24 cellular contexts compared by ENCODE assay signal in genomic region chr18:66742832-66743231, GRCh38.
"Had no signal": no experiment of that assay in that cellular context is flagged by ENCODE, and none has a peak within 500 bp of the region (broad histone marks: within the 10 kb centered on the region; RNA-seq: fewer than 3 reads in every experiment).

No MANE protein-coding gene starts in this region.

- DNase-seq: heart right ventricle; islet precursor cell; lower lobe of right lung; mammary epithelial cell; mesenchymal stem cell; naive thymus-derived CD4-positive, alpha-beta T cell; ovary; stimulated activated CD4-positive, alpha-beta T cell treated with anti-CD3 and anti-CD28 coated beads, Interleukin-12 subunit alpha, Interleukin-12 subunit beta, amount 100 ng/mL, for 4 hours; stimulated activated CD4-positive, alpha-beta T cell treated with anti-CD3 and anti-CD28 coated beads, Interleukin-15, amount 100 ng/mL, for 24 hours; stimulated activated CD4-positive, alpha-beta T cell treated with anti-CD3 and anti-CD28 coated beads, Interleukin-2, amount 100 ng/mL, for 24 hours; stimulated activated CD4-positive, alpha-beta T cell treated with anti-CD3 and anti-CD28 coated beads, Interleukin-4, amount 100 ng/mL, for 1 hour; stimulated activated naive B cell treated with anti-CD40 and anti-IgM and Interleukin-4, amounts not matched to agents 10 μg/mL and 1 μg/mL and 100 μg/mL, for 72 hours; stimulated activated naive CD8-positive, alpha-beta T cell treated with anti-CD3 and anti-CD28 coated beads, Interleukin-15, Interleukin-2, amounts not matched to agents 100 U/mL and 50 U/mL, for 24 hours; stomach; testis; thyroid gland; upper lobe of right lung had no signal

- H3K4me2 ChIP-seq: hepatocyte had no signal

- H3K36me3 ChIP-seq: heart right ventricle, lower lobe of right lung, ovary, right atrium auricular region, stomach, thyroid gland, upper lobe of right lung had no signal

- H2AFZ ChIP-seq: hepatocyte had no signal

- H3K27me3 ChIP-seq: heart right ventricle, hepatocyte, ovary, right atrium auricular region, stomach, testis, thyroid gland, upper lobe of right lung had no signal

- ATAC-seq: heart right ventricle; lower lobe of right lung; naive thymus-derived CD4-positive, alpha-beta T cell; natural killer cell treated with Interleukin-12 subunit alpha and Interleukin-12 subunit beta and Interleukin-15 and Interleukin-18, amount 100 ng/mL, for 72 hours; sciatic nerve; stimulated activated naive B cell treated with anti-CD40 and anti-IgM and Interleukin-4, amounts not matched to agents 10 μg/mL and 1 μg/mL and 100 μg/mL, for 72 hours; stimulated activated naive CD8-positive, alpha-beta T cell treated with anti-CD3 and anti-CD28 coated beads, Interleukin-15, Interleukin-2, amounts not matched to agents 100 U/mL and 50 U/mL, for 24 hours; upper lobe of right lung had no signal

- H3K27me3 Mint-ChIP-seq: naive thymus-derived CD4-positive, alpha-beta T cell; natural killer cell treated with Interleukin-12 subunit alpha and Interleukin-12 subunit beta and Interleukin-15 and Interleukin-18, amount 100 ng/mL, for 72 hours; progenitor cell of endocrine pancreas; stimulated activated naive B cell treated with anti-CD40 and anti-IgM and Interleukin-4, amounts not matched to agents 10 μg/mL and 1 μg/mL and 100 μg/mL, for 72 hours had no signal

- H3K9me3 ChIP-seq: lower lobe of right lung, ovary, right atrium auricular region, testis, thyroid gland, upper lobe of right lung had no signal

- H3K4me1 ChIP-seq: heart right ventricle, lower lobe of right lung, right atrium auricular region, stomach, testis, thyroid gland, upper lobe of right lung had no signal

- H3K9me3 Mint-ChIP-seq: mesothelial cell of epicardium had no signal

- H3K36me3 Mint-ChIP-seq: mesothelial cell of epicardium; stimulated activated naive B cell treated with anti-CD40 and anti-IgM and Interleukin-4, amounts not matched to agents 10 μg/mL and 1 μg/mL and 100 μg/mL, for 72 hours had no signal

- H3K27ac Mint-ChIP-seq: naive thymus-derived CD4-positive, alpha-beta T cell; natural killer cell treated with Interleukin-12 subunit alpha and Interleukin-12 subunit beta and Interleukin-15 and Interleukin-18, amount 100 ng/mL, for 72 hours; progenitor cell of endocrine pancreas; stimulated activated naive B cell treated with anti-CD40 and anti-IgM and Interleukin-4, amounts not matched to agents 10 μg/mL and 1 μg/mL and 100 μg/mL, for 72 hours had no signal

- H3K79me2 ChIP-seq: hepatocyte had no signal

- H3K4me3 ChIP-seq: heart right ventricle, hepatocyte, lower lobe of right lung, ovary, right atrium auricular region, skin epidermis, stomach, testis, thyroid gland, upper lobe of right lung had no signal

- H3K4me3 Mint-ChIP-seq: mesothelial cell of epicardium; naive thymus-derived CD4-positive, alpha-beta T cell; natural killer cell treated with Interleukin-12 subunit alpha and Interleukin-12 subunit beta and Interleukin-15 and Interleukin-18, amount 100 ng/mL, for 72 hours; stimulated activated naive B cell treated with anti-CD40 and anti-IgM and Interleukin-4, amounts not matched to agents 10 μg/mL and 1 μg/mL and 100 μg/mL, for 72 hours had no signal

- H3K4me1 Mint-ChIP-seq: naive thymus-derived CD4-positive, alpha-beta T cell; stimulated activated naive B cell treated with anti-CD40 and anti-IgM and Interleukin-4, amounts not matched to agents 10 μg/mL and 1 μg/mL and 100 μg/mL, for 72 hours had no signal

- H3K27ac ChIP-seq: hepatocyte, lower lobe of right lung, ovary, right atrium auricular region, skin epidermis, stomach, testis, thyroid gland, upper lobe of right lung had no signal
